11 cellular contexts compared by ENCODE assay signal in the genomic region with DNA sequence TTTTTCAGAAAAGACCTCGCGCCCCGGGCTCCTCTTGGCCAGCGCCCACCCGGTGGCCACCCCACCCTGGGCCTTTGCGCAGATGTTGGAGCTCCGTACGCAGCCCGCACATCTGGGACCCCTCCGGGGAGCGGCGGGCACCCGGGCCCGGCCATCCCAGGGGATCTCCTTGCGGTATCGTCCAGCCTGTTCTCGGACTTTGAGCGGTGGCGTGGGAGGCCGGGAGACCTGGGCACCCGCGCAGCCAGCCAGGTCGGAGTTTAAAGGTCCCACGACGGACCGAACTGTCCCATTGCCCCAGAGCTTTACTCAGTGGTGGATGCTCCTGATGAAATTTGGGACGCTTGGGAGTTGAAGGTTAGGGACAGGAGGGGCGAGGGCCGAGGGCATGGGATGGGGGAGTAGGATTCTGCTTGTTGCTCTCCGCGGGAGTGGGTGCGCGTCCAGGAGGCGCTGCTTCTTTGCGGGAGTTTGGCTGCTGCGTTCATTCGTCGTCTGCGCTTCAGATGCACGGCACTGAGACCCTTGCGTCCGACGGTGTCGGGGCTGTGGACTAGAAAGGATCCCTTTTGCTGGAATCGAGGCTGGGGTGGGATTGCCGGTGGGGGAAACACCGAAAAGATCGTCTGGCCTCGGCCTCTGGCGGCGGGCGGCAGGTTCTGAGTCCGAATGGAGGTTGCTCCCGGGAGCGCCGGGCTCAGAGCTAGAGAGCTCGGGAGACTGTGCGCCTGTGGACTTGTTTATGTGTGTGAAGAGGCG. TPM values are rescaled to one million over a fixed set of nuclear protein-coding genes. Genes with fewer than 3 reads are reported as not detected.
A peak's percentile ranks its signal among the peaks of the same experiment; 100 is the strongest.
DNase-seq lines count a peak whose midpoint lies in the region; ATAC-seq and TF ChIP-seq lines count a peak whose summit lies in the region.
"Had no signal": no experiment of that assay in that cellular context is flagged by ENCODE, and none has a peak within 500 bp of the region (broad histone marks: within the 10 kb centered on the region; RNA-seq: fewer than 3 reads in every experiment).

No MANE protein-coding gene starts in this region.

- TF ChIP-seq CTCF in lung (IDR thresholded peaks at IDR 0.05; ENCODE audit: control extremely low read depth, extremely low read depth) (no peak), transverse colon (IDR thresholded peaks at IDR 0.05) (no peak)

- intact Hi-C loops in transverse colon (cut with DNase I; ENCODE audit: low total_unique reads), result no loop called here

- no peak for ATAC-seq in lung (ENCODE audit: insufficient read depth, low FRiP score)
- ATAC-seq in HG02678 (IDR thresholded peaks at IDR 0.05; ENCODE audit: unreplicated experiment), result no peak
- no peak for ATAC-seq in GM19023 (IDR thresholded peaks at IDR 0.05; ENCODE audit: unreplicated experiment)

- WGBS in lung, 2 donors, result 1 to 3% methylated on average over 58 to 59 of the region's 59 CpGs
- WGBS in transverse colon (ENCODE audit: low coverage in 1 of 2), 2 donors, result 0 to 2% methylated on average over 1 to 52 of the region's 59 CpGs

- H3K36me3 ChIP-seq in lung (ENCODE audit: control insufficient read depth in 2 of 2, insufficient read depth in 2 of 2, low read length in 2 of 2) (no peaks in the 10 kb centered on the region), transverse colon (no peaks in the 10 kb centered on the region)

- H3K4me3 ChIP-seq in lung (peak overlapping the region; percentile 24), transverse colon (peak overlapping the region; percentile 2 to 48 (median 28))

- TF ChIP-seq EP300 in transverse colon (IDR thresholded peaks at IDR 0.05; ENCODE audit: low read depth), result no peak

- peaks cover 2% of the 10 kb centered on the region for H3K27me3 ChIP-seq in lung (ENCODE audit: control insufficient read depth, insufficient read depth)
- peaks cover 81% of the 10 kb centered on the region for H3K27me3 ChIP-seq in transverse colon

- no peaks in the 10 kb centered on the region for H3K9me3 ChIP-seq in lung (ENCODE audit: control insufficient read depth in 2 of 2, insufficient read depth in 1 of 2, low read length in 1 of 2)
- H3K9me3 ChIP-seq in transverse colon, result no peaks in the 10 kb centered on the region

- H3K27ac ChIP-seq in lung (ENCODE audit: low read depth in 1 of 2, low read length in 1 of 2) (no peak overlapping the region), transverse colon (peak overlapping the region; percentile 19 to 30 (median 28))

- peak; percentile 48 for DNase-seq in DMS79 treated with DMSO at 0.1 percent for 48 hours (lab: John Stamatoyannopoulos, UW)
- DNase-seq in DMS79 (lab: John Stamatoyannopoulos, UW), result no peak
- peak; percentile 80 for DNase-seq in ecto neural progenitor cell (ENCODE audit: low spot score)
- no peak for DNase-seq in lung (ENCODE audit: low spot score)
- DNase-seq in transverse colon, result no peak
- DNase-seq in NCI-H2029 treated with DMSO at 0.1 percent for 48 hours (lab: John Stamatoyannopoulos, UW), result no peak
- DNase-seq: naive B cell, NCI-H1694 had no signal

- H3K4me1 ChIP-seq in lung (ENCODE audit: control insufficient read depth in 2 of 2, insufficient read depth in 2 of 2, low read length in 2 of 2) (peaks cover 0 to 11% of the 10 kb centered on the region in 2 donors), transverse colon (peaks cover 12 to 28% (median 19%) of the 10 kb centered on the region in 4 donors)

- TF ChIP-seq POLR2A in transverse colon (IDR thresholded peaks at IDR 0.05), result no peak

- in situ Hi-C loops in transverse colon (cut with MboI; ENCODE audit: low pct_ligation_motif_present in 1 of 4, low pct_unique_long_range_greater_than_20kb in 1 of 4, low sequenced_read_pairs in 3 of 4), result loop anchor here (10.0 to 25.0 kb wide), 3 partner anchors 238 to 354 kb away; no protein-coding TSS in a partner anchor

RNA-seq across cellular contexts. Expression of a gene that starts 1.4 kb away (rescaled TPM):
- 1 to 10 TPM; 1.1 to 2.7 TPM for total RNA-seq in lung
- polyA plus RNA-seq in lung, result under 1 TPM; 0.84 to 0.91 TPM
- total RNA-seq in transverse colon, result under 1 TPM in 1 of 4 donors, not detected in 3; 0.68 TPM
- total RNA-seq: subcutaneous adipose tissue had no signal

Comparison
In these comparisons a context has a peak if more than half of its experiments do, and no peak if none do; other contexts are left out.
1. DNase-seq: peak in DMS79 treated with DMSO at 0.1 percent for 48 hours (single experiment) and ecto neural progenitor cell (single experiment); none in DMS79 (single experiment), lung (single experiment), transverse colon (single experiment) and NCI-H2029 treated with DMSO at 0.1 percent for 48 hours (single experiment).
2. H3K27ac ChIP-seq: peak in transverse colon (4 of 4); none in lung (0 of 2).